1 cellular context compared by ENCODE assay signal in the genomic region with DNA sequence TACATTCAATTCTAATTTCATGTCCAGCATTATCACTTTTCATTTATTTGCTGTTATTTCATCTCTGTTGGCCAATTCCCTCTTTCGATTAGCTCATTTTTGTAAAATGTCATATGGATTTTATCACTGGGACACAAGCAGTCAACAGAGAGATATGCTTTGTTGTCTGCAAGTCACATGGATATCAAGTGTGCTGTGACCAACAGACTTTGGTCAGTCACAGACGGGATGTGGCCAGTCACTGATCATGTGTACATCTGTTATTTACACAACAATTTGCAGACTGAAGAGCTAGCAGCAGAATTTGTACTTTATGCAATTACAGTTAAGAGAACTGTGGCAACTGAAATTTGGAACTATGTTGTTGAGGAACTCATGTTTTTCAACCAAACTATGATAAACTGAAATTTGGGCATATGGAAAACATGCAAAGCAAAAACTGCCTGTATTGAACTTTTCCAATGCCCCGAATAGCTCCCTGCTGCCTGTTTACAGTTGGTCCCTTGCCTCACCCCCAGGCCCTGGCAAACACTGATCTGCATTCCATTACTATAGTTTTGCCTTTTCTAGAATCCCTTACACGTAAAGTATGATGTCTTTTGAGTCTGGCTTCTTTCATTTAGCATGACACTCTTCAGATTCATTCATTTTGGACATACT.
A peak's percentile ranks its signal among the peaks of the same experiment; 100 is the strongest.
TF ChIP-seq lines count a peak whose summit lies in the region.

No MANE protein-coding gene starts in this region.

TF ChIP-seq in HepG2, 621 proteins besides CTCF, POLR2A, EP300 and RAD21 (continued from another document):
- TF ChIP-seq MNT (IDR thresholded peaks at IDR 0.05) (no peak; the same call in none of the 2 replicates), ZBTB8A (CRISPR knock-in tag; IDR thresholded peaks at IDR 0.05; ENCODE audit: borderline replicate concordance, low read depth) (no peak), ZBED4 (CRISPR knock-in tag; IDR thresholded peaks at IDR 0.05; ENCODE audit: borderline replicate concordance) (no peak), RORA (CRISPR knock-in tag; IDR thresholded peaks at IDR 0.05) (no peak), E2F1 (CRISPR knock-in tag; IDR thresholded peaks at IDR 0.05) (no peak), MTF1 (CRISPR knock-in tag; IDR thresholded peaks at IDR 0.05) (no peak), ZNF775 (CRISPR knock-in tag; IDR thresholded peaks at IDR 0.05; ENCODE audit: borderline replicate concordance) (no peak), ZSCAN20 (CRISPR knock-in tag; IDR thresholded peaks at IDR 0.05; ENCODE audit: borderline replicate concordance) (no peak), TARDBP (CRISPR knock-in tag; IDR thresholded peaks at IDR 0.05) (peak; percentile 65; the same call in 1 of the 2 replicates), ZNF513 (CRISPR knock-in tag; conservative IDR thresholded peaks at IDR 0.05) (no peak), ZNF547 (CRISPR knock-in tag; IDR thresholded peaks at IDR 0.05) (no peak), FOXM1 (CRISPR knock-in tag; IDR thresholded peaks at IDR 0.05) (no peak), ATAD3A (CRISPR knock-in tag; IDR thresholded peaks at IDR 0.05) (no peak), ZNF484 (CRISPR knock-in tag; IDR thresholded peaks at IDR 0.05; ENCODE audit: borderline replicate concordance, low read depth) (no peak), ZNF784 (CRISPR knock-in tag; IDR thresholded peaks at IDR 0.05; ENCODE audit: borderline replicate concordance) (no peak), ZNF850 (CRISPR knock-in tag; conservative IDR thresholded peaks at IDR 0.05) (no peak), ZNF20 (CRISPR knock-in tag; IDR thresholded peaks at IDR 0.05) (no peak), RARG (CRISPR knock-in tag; IDR thresholded peaks at IDR 0.05; ENCODE audit: low read depth) (no peak), TOPORS (CRISPR knock-in tag; IDR thresholded peaks at IDR 0.05) (no peak), ZKSCAN1 (IDR thresholded peaks at IDR 0.05; ENCODE audit: low read length) (no peak), ZNF788 (CRISPR knock-in tag; IDR thresholded peaks at IDR 0.05; ENCODE audit: borderline replicate concordance) (no peak), SP4 (CRISPR knock-in tag; IDR thresholded peaks at IDR 0.05) (no peak), FOXA1 (IDR thresholded peaks at IDR 0.05) (peak; percentile 92), FOXA1 (CRISPR knock-in tag; IDR thresholded peaks at IDR 0.05) (peak; percentile 94)
- TF ChIP-seq, protein P1, sequence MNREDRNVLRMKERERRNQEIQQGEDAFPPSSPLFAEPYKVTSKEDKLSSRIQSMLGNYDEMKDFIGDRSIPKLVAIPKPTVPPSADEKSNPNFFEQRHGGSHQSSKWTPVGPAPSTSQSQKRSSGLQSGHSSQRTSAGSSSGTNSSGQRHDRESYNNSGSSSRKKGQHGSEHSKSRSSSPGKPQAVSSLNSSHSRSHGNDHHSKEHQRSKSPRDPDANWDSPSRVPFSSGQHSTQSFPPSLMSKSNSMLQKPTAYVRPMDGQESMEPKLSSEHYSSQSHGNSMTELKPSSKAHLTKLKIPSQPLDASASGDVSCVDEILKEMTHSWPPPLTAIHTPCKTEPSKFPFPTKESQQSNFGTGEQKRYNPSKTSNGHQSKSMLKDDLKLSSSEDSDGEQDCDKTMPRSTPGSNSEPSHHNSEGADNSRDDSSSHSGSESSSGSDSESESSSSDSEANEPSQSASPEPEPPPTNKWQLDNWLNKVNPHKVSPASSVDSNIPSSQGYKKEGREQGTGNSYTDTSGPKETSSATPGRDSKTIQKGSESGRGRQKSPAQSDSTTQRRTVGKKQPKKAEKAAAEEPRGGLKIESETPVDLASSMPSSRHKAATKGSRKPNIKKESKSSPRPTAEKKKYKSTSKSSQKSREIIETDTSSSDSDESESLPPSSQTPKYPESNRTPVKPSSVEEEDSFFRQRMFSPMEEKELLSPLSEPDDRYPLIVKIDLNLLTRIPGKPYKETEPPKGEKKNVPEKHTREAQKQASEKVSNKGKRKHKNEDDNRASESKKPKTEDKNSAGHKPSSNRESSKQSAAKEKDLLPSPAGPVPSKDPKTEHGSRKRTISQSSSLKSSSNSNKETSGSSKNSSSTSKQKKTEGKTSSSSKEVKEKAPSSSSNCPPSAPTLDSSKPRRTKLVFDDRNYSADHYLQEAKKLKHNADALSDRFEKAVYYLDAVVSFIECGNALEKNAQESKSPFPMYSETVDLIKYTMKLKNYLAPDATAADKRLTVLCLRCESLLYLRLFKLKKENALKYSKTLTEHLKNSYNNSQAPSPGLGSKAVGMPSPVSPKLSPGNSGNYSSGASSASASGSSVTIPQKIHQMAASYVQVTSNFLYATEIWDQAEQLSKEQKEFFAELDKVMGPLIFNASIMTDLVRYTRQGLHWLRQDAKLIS (CRISPR knock-in tag; IDR thresholded peaks at IDR 0.05): no peak
- TF ChIP-seq, protein P2, sequence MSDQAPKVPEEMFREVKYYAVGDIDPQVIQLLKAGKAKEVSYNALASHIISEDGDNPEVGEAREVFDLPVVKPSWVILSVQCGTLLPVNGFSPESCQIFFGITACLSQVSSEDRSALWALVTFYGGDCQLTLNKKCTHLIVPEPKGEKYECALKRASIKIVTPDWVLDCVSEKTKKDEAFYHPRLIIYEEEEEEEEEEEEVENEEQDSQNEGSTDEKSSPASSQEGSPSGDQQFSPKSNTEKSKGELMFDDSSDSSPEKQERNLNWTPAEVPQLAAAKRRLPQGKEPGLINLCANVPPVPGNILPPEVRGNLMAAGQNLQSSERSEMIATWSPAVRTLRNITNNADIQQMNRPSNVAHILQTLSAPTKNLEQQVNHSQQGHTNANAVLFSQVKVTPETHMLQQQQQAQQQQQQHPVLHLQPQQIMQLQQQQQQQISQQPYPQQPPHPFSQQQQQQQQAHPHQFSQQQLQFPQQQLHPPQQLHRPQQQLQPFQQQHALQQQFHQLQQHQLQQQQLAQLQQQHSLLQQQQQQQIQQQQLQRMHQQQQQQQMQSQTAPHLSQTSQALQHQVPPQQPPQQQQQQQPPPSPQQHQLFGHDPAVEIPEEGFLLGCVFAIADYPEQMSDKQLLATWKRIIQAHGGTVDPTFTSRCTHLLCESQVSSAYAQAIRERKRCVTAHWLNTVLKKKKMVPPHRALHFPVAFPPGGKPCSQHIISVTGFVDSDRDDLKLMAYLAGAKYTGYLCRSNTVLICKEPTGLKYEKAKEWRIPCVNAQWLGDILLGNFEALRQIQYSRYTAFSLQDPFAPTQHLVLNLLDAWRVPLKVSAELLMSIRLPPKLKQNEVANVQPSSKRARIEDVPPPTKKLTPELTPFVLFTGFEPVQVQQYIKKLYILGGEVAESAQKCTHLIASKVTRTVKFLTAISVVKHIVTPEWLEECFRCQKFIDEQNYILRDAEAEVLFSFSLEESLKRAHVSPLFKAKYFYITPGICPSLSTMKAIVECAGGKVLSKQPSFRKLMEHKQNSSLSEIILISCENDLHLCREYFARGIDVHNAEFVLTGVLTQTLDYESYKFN (CRISPR knock-in tag; conservative IDR thresholded peaks at IDR 0.05): peak; percentile 94
- TF ChIP-seq, protein P3, sequence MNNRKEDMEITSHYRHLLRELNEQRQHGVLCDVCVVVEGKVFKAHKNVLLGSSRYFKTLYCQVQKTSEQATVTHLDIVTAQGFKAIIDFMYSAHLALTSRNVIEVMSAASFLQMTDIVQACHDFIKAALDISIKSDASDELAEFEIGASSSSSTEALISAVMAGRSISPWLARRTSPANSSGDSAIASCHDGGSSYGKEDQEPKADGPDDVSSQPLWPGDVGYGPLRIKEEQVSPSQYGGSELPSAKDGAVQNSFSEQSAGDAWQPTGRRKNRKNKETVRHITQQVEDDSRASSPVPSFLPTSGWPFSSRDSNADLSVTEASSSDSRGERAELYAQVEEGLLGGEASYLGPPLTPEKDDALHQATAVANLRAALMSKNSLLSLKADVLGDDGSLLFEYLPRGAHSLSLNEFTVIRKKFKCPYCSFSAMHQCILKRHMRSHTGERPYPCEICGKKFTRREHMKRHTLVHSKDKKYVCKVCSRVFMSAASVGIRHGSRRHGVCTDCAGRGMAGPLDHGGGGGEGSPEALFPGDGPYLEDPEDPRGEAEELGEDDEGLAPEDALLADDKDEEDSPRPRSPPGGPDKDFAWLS (CRISPR knock-in tag; IDR thresholded peaks at IDR 0.05; ENCODE audit: borderline replicate concordance): no peak
- TF ChIP-seq, protein P4, sequence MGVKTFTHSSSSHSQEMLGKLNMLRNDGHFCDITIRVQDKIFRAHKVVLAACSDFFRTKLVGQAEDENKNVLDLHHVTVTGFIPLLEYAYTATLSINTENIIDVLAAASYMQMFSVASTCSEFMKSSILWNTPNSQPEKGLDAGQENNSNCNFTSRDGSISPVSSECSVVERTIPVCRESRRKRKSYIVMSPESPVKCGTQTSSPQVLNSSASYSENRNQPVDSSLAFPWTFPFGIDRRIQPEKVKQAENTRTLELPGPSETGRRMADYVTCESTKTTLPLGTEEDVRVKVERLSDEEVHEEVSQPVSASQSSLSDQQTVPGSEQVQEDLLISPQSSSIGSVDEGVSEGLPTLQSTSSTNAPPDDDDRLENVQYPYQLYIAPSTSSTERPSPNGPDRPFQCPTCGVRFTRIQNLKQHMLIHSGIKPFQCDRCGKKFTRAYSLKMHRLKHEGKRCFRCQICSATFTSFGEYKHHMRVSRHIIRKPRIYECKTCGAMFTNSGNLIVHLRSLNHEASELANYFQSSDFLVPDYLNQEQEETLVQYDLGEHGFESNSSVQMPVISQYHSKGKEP (CRISPR knock-in tag; IDR thresholded peaks at IDR 0.05): no peak
